ENCODE assay signal across 8 cellular contexts in the genomic region with DNA sequence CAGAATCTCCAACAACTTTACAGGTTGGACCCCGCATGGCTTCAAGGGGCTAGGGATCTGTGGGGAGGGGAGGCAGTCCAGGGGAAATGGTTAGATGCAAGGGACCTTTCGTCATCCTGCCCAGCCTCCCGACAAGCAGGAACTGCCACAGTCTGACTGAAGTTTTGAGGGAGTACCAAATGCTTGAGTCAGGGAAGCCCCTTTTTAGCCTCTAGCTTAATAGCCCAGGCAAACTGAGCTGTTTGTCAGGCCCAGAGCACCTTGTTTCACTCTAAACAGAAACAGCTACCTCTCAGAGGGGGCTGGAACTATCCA. TPM values are rescaled to one million over a fixed set of nuclear protein-coding genes. Genes with fewer than 3 reads are reported as not detected.
A peak's percentile ranks its signal among the peaks of the same experiment; 100 is the strongest.
DNase-seq lines count a peak whose midpoint lies in the region; FAIRE-seq and TF ChIP-seq lines count a peak whose summit lies in the region.

No MANE protein-coding gene starts in this region.

- TF ChIP-seq CTCF in A673 (conservative IDR thresholded peaks at IDR 0.05; ENCODE audit: low read depth, low read length) = no peak
- TF ChIP-seq CTCF in WI38 (IDR thresholded peaks at IDR 0.05; ENCODE audit: low read depth, low read length) = no peak
- no peak for TF ChIP-seq CTCF in glutamatergic neuron (IDR thresholded peaks at IDR 0.05; ENCODE audit: partially characterized antibody, unreplicated experiment)

- DNase-seq in A673 (ENCODE audit: low spot score) (peak; percentile 25), H7 (no peak), glutamatergic neuron (no peak), small intestine (no peak), NCI-H1694 treated with DMSO at 0.1 percent for 48 hours (lab: John Stamatoyannopoulos, UW) (no peak), ureter (ENCODE audit: low spot score) (no peak), NCI-H2107 treated with DMSO at 0.1 percent for 48 hours (lab: John Stamatoyannopoulos, UW; ENCODE audit: unreplicated experiment) (no peak)

- POLR2A ChIA-PET in A673 (lab: Charles Lee; ENCODE audit: low non-redundant PET) = interaction anchor here (0.6 kb wide), 1 partner anchor 869 kb away, joined by 6 read pairs; no protein-coding TSS in a partner anchor

- H3K4me3 ChIP-seq in A673 (ENCODE audit: low read depth, low read length, poor library complexity, severe bottlenecking) = peak overlapping the region; percentile 84
- H3K4me3 ChIP-seq in H7 (ENCODE audit: insufficient read depth, low read depth, low read length) = peak overlapping the region; percentile 92
- peak overlapping the region; percentile 83 for H3K4me3 ChIP-seq in WI38 (ENCODE audit: low read depth, low read length)
- H3K4me3 ChIP-seq in small intestine (ENCODE audit: low read depth in 1 of 2, low read length in 2 of 2) = peak overlapping the region; percentile 92 to 94

- peaks cover 7% of the 10 kb centered on the region for H3K4me1 Mint-ChIP-seq in glutamatergic neuron (ENCODE audit: low read depth, unreplicated experiment)

- peaks cover 6% of the 10 kb centered on the region for H3K9me3 Mint-ChIP-seq in glutamatergic neuron (ENCODE audit: unreplicated experiment)

- 2 to 6% (median 5%) methylated on average over 3 of the region's 3 CpGs for WGBS in small intestine, 3 donors

- FAIRE-seq in small intestine (lab: Jason Lieb, UNC) = no peak

- peaks cover 1% of the 10 kb centered on the region for H3K27me3 Mint-ChIP-seq in glutamatergic neuron (ENCODE audit: unreplicated experiment)

- H3K36me3 Mint-ChIP-seq in glutamatergic neuron (ENCODE audit: unreplicated experiment) = no peaks in the 10 kb centered on the region

- peak overlapping the region; percentile 90 for H3K4me3 Mint-ChIP-seq in glutamatergic neuron (ENCODE audit: unreplicated experiment)

- BruUV-seq in A673 (replicated peaks; lab: Mats Ljungman, UMichigan) = no TSS peak

- CTCF ChIA-PET in A673 (lab: Charles Lee) = interaction anchor here (0.5 kb wide), 1 partner anchor 309 kb away, joined by 3 read pairs; no protein-coding TSS in a partner anchor

- peak overlapping the region; percentile 72 for H3K27ac ChIP-seq in A673 (ENCODE audit: low read depth, low read length, poor library complexity, severe bottlenecking)
- H3K27ac ChIP-seq in small intestine (ENCODE audit: low read depth in 1 of 2, low read length in 1 of 2) = peak overlapping the region; percentile 92 to 94

- intact Hi-C loops in A673 (cut with micrococcal nuclease; ENCODE audit: unreplicated experiment) = no loop called here

- H3K4me1 ChIP-seq in A673 (ENCODE audit: insufficient read depth, low read length, poor library complexity, severe bottlenecking) (peaks cover 6% of the 10 kb centered on the region), small intestine (ENCODE audit: control insufficient read depth in 2 of 2, insufficient read depth in 1 of 2, low read depth in 1 of 2, low read length in 1 of 2) (peaks cover 0 to 2% of the 10 kb centered on the region in 2 donors)

- H3K27me3 ChIP-seq in A673 (replicated peaks; ENCODE audit: insufficient read depth, low read depth, low read length, poor library complexity) = no peaks in the 10 kb centered on the region
- H3K27me3 ChIP-seq in H7 (ENCODE audit: control insufficient read depth, insufficient read depth, low read length) = peaks cover 3% of the 10 kb centered on the region; the same call in 1 of the 2 replicates
- no peaks in the 10 kb centered on the region for H3K27me3 ChIP-seq in small intestine (ENCODE audit: control insufficient read depth in 2 of 2, insufficient read depth in 2 of 2, low read length in 2 of 2)

- H3K9me3 ChIP-seq in A673 (ENCODE audit: low read depth, low read length, poor library complexity, severe bottlenecking) = no peaks in the 10 kb centered on the region
- H3K9me3 ChIP-seq in small intestine (ENCODE audit: control insufficient read depth, low read depth) = no peaks in the 10 kb centered on the region

- no peaks in the 10 kb centered on the region for H3K36me3 ChIP-seq in A673 (ENCODE audit: insufficient read depth, low read length, poor library complexity, severe bottlenecking)
- H3K36me3 ChIP-seq in H7 (replicated peaks; ENCODE audit: control insufficient read depth, insufficient read depth, low read length) = no peaks in the 10 kb centered on the region; the same call in 1 of the 2 replicates
- no peaks in the 10 kb centered on the region for H3K36me3 ChIP-seq in small intestine (ENCODE audit: control insufficient read depth in 2 of 2, insufficient read depth in 2 of 2, low read length in 2 of 2)

- no peak overlapping the region for H3K27ac Mint-ChIP-seq in glutamatergic neuron (ENCODE audit: unreplicated experiment)

RNA-seq across cellular contexts. Expression of a gene that starts 1.1 kb away (rescaled TPM):
- total RNA-seq in A673 (2021) (18.0 and 21.0 TPM in 2 replicates), glutamatergic neuron (ENCODE audit: unreplicated experiment) (8.2 TPM), ureter (27.4 TPM)
- 25.3 and 29.7 TPM in 2 replicates for total RNA-seq in H7 (2014; rRNA removed; shearing (Covaris generic))
- 10 to 100 TPM in 2 of 3 donors, 1 to 10 TPM in 1; 6.3 to 30.6 (median 12.2) TPM for polyA plus RNA-seq in small intestine

RNA-seq across cellular contexts. Expression of a gene that starts 57.3 kb away (rescaled TPM):
- total RNA-seq in A673 (2021) = 43.3 and 46.9 TPM in 2 replicates
- total RNA-seq in H7 (2014; rRNA removed; shearing (Covaris generic)) = 34.5 and 43.5 TPM in 2 replicates
- 39.3 TPM for total RNA-seq in glutamatergic neuron (ENCODE audit: unreplicated experiment)
- polyA plus RNA-seq in small intestine = 10 to 100 TPM in 1 of 3 donors, 1 to 10 TPM in 2; 5.4 to 14.7 (median 6.7) TPM
- 56.5 TPM for total RNA-seq in ureter
